ENCODE assay signal across 15 cellular contexts in the genomic region with DNA sequence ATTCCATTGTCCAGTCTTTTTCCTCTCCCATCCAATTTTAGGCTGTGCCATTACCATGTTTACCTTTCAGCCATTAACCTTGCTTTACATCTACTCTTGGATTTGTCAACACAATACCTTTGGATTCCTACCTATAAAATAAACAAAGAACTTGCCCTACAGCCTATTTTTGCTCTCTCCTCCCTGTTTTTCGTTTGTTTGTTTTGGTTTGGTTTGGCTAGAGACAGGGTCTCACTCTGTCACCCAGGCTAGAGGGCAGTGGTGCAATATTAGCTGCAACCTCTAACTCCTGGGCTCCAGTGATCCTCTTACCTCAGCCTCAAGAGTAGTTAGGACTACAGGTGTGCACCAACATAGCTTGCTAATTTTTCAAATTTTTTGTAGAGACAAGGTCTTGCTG.
DNase-seq lines count a peak whose midpoint lies in the region; ATAC-seq lines count a peak whose summit lies in the region.
"Had no signal": no experiment of that assay in that cellular context is flagged by ENCODE, and none has a peak within 500 bp of the region (broad histone marks: within the 10 kb centered on the region; RNA-seq: fewer than 3 reads in every experiment).

No MANE protein-coding gene starts in this region.

- peak overlapping the region; percentile 26 for H3K27ac Mint-ChIP-seq in activated CD4-positive, alpha-beta T cell treated with anti-CD3 and anti-CD28 coated beads, Interleukin-2, amount 10 ng/mL, durations not matched to agents 24 days and 14 days
- H3K27ac Mint-ChIP-seq in activated T-helper 17 cell treated with anti-CD3 and anti-CD28 coated beads, Interleukin-2, amount 50 U/mL, for 72 hours = peak overlapping the region; percentile 53
- peak overlapping the region in 5 of 6 donors; percentile 2 to 92 (median 70) for H3K27ac Mint-ChIP-seq in naive B cell
- H3K27ac Mint-ChIP-seq: GM23338 had no signal

- H3K4me3 Mint-ChIP-seq in activated CD4-positive, alpha-beta T cell treated with anti-CD3 and anti-CD28 coated beads, Interleukin-2, amount 10 ng/mL, durations not matched to agents 24 days and 14 days = no peak overlapping the region
- no peak overlapping the region for H3K4me3 Mint-ChIP-seq in activated T-helper 17 cell treated with anti-CD3 and anti-CD28 coated beads, Interleukin-2, amount 50 U/mL, for 72 hours
- peak overlapping the region in 4 of 8 donors; percentile 17 to 73 (median 46) for H3K4me3 Mint-ChIP-seq in naive B cell
- H3K4me3 Mint-ChIP-seq: GM23338 had no signal

- peaks cover 38% of the 10 kb centered on the region for H3K4me1 Mint-ChIP-seq in activated CD4-positive, alpha-beta T cell treated with anti-CD3 and anti-CD28 coated beads, Interleukin-2, amount 10 ng/mL, durations not matched to agents 24 days and 14 days
- peaks cover 15% of the 10 kb centered on the region for H3K4me1 Mint-ChIP-seq in activated T-helper 17 cell treated with anti-CD3 and anti-CD28 coated beads, Interleukin-2, amount 50 U/mL, for 72 hours
- peaks cover 46 to 88% (median 78%) of the 10 kb centered on the region in 3 donors for H3K4me1 Mint-ChIP-seq in naive B cell
- H3K4me1 Mint-ChIP-seq: GM23338 had no signal

- DNase-seq in activated CD4-positive, alpha-beta T cell treated with anti-CD3 and anti-CD28 coated beads, Interleukin-2, amount 10 ng/mL, durations not matched to agents 24 days and 14 days = no peak
- no peak for DNase-seq in activated CD4-positive, alpha-beta T cell treated with anti-CD3 and anti-CD28 coated beads for 4 hours
- DNase-seq in HT-29 (ENCODE audit: low spot score) (peak; percentile 2), naive B cell (no peak), NCI-H2081 treated with DMSO at 0.1 percent for 48 hours (lab: John Stamatoyannopoulos, UW) (no peak), middle frontal gyrus (ENCODE audit: extremely low spot score, low spot score) (no peak), GOT3 (lab: John Stamatoyannopoulos, UW) (no peak)
- DNase-seq: GF-D8, Karpas-422, NCI-H2107, NCI-H2227 treated with DMSO at 0.1 percent for 48 hours, NCI-H524 had no signal

- peaks cover 91% of the 10 kb centered on the region for H3K36me3 Mint-ChIP-seq in activated CD4-positive, alpha-beta T cell treated with anti-CD3 and anti-CD28 coated beads, Interleukin-2, amount 10 ng/mL, durations not matched to agents 24 days and 14 days (ENCODE audit: low read depth)
- H3K36me3 Mint-ChIP-seq in activated T-helper 17 cell treated with anti-CD3 and anti-CD28 coated beads, Interleukin-2, amount 50 U/mL, for 72 hours (ENCODE audit: low read depth) = peaks cover 97% of the 10 kb centered on the region
- peaks cover 73 to 81% of the 10 kb centered on the region in 2 donors for H3K36me3 Mint-ChIP-seq in naive B cell

- intact Hi-C loops in activated CD4-positive, alpha-beta T cell treated with anti-CD3 and anti-CD28 coated beads, Interleukin-2, amount 10 ng/mL, durations not matched to agents 24 days and 14 days (cut with micrococcal nuclease) = no loop called here

- no peaks in the 10 kb centered on the region for H3K27me3 Mint-ChIP-seq in activated CD4-positive, alpha-beta T cell treated with anti-CD3 and anti-CD28 coated beads, Interleukin-2, amount 10 ng/mL, durations not matched to agents 24 days and 14 days
- no peaks in the 10 kb centered on the region for H3K27me3 Mint-ChIP-seq in activated T-helper 17 cell treated with anti-CD3 and anti-CD28 coated beads, Interleukin-2, amount 50 U/mL, for 72 hours
- H3K27me3 Mint-ChIP-seq in naive B cell = no peaks in the 10 kb centered on the region

- peaks cover 22% of the 10 kb centered on the region for H3K9me3 Mint-ChIP-seq in activated CD4-positive, alpha-beta T cell treated with anti-CD3 and anti-CD28 coated beads, Interleukin-2, amount 10 ng/mL, durations not matched to agents 24 days and 14 days
- peaks cover 5% of the 10 kb centered on the region for H3K9me3 Mint-ChIP-seq in activated T-helper 17 cell treated with anti-CD3 and anti-CD28 coated beads, Interleukin-2, amount 50 U/mL, for 72 hours
- H3K9me3 Mint-ChIP-seq in naive B cell = peaks cover 5 to 22% (median 17%) of the 10 kb centered on the region in 7 donors

- no peak for ATAC-seq in activated T-helper 17 cell treated with anti-CD3 and anti-CD28 coated beads, Interleukin-2, amount 50 U/mL, for 72 hours (replicated peaks)
- no peak for ATAC-seq in naive B cell (ENCODE audit: low read depth in 2 of 2)
- ATAC-seq: GM23338, Panc1 had no signal
